1 cellular context compared by ENCODE assay signal in genomic region chr7:34438436-34438835, GRCh38.
A peak's percentile ranks its signal among the peaks of the same experiment; 100 is the strongest.
TF ChIP-seq lines count a peak whose summit lies in the region.

No MANE protein-coding gene starts in this region.

TF ChIP-seq in GM12878, 131 proteins besides CTCF, POLR2A, EP300 and RAD21:
- TF ChIP-seq RELB (IDR thresholded peaks at IDR 0.05; ENCODE audit: low read depth) (0 out of 2 replicates have a peak, but pooled peaks have one; percentile 12), ZNF24 (IDR thresholded peaks at IDR 0.05) (peak; percentile 90), SREBF2 (IDR thresholded peaks at IDR 0.05; ENCODE audit: low read length) (no peak)
